In the genomic region with DNA sequence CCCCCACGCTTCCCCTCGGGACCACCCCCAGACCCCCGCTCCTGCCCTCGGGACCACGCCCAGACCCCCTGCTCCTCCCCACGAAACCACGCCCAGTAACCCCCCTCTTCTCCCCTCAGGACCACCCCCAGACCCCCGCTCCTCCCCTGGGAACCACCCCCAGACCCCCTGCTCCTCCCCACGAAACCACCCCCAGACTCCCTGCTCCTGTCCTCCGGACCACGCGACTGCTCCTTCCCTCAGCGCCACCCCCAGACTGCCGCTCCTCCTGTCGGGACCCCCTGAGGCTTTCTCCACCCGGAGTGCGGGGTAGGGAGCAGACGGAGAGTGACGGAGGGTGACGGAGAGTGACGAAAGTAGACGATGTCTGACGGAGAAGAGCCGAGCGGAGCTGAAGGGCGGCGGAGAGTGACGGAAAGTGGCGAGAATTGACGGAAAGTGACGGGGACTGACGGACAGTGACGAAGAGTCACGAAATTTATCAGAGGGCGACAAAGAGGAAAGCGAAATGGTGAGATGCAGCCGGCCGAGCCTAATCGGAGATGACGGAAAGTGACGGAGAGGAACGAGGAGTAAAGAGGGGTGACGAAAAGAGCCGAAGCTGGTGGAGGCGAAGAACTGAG, we compare ENCODE assay signal across 7 cellular contexts.
DNase-seq lines count a peak whose midpoint lies in the region; ATAC-seq and TF ChIP-seq lines count a peak whose summit lies in the region.
"Not testable (repeated sequence)": the region's sequence is repeated elsewhere in the genome, so short reads cannot be mapped to it uniquely, and the experiment has no call there.

No MANE protein-coding gene starts in this region.

- H3K4me1 ChIP-seq in RWPE2 (ENCODE audit: insufficient read depth, poor library complexity, severe bottlenecking); right lobe of liver: not testable (repeated sequence)

- H3K27me3 Mint-ChIP-seq in activated naive CD8-positive, alpha-beta T cell treated with anti-CD3 and anti-CD28 coated beads, Interleukin-2, amount 10 ng/mL, durations not matched to agents 7 days and 5 days; glutamatergic neuron (ENCODE audit: unreplicated experiment); nephron progenitor cell (ENCODE audit: low read depth, poor library complexity): not testable (repeated sequence)

- not testable (repeated sequence) for H3K9me3 ChIP-seq in RWPE2 (ENCODE audit: severe bottlenecking); right lobe of liver

- not testable (repeated sequence) for H3K4me3 ChIP-seq in RWPE2 (ENCODE audit: severe bottlenecking); right lobe of liver

- ATAC-seq in GM19351 (IDR thresholded peaks at IDR 0.05; ENCODE audit: unreplicated experiment) (peak; percentile 52), HG02938 (IDR thresholded peaks at IDR 0.05; ENCODE audit: unreplicated experiment) (peak; percentile 82), RWPE2 (ENCODE audit: low read depth) (0 out of 3 replicates have a peak, but pooled peaks have one; percentile 22), right lobe of liver (peak; percentile 53 to 81 (median 66))
- peak; percentile 72 for ATAC-seq in activated naive CD8-positive, alpha-beta T cell treated with anti-CD3 and anti-CD28 coated beads, Interleukin-2, amount 10 ng/mL, durations not matched to agents 7 days and 5 days (ENCODE audit: low read depth)

- not testable (repeated sequence) for H3K9me3 Mint-ChIP-seq in activated naive CD8-positive, alpha-beta T cell treated with anti-CD3 and anti-CD28 coated beads, Interleukin-2, amount 10 ng/mL, durations not matched to agents 7 days and 5 days; glutamatergic neuron (ENCODE audit: unreplicated experiment); nephron progenitor cell

- H3K4me3 Mint-ChIP-seq in activated naive CD8-positive, alpha-beta T cell treated with anti-CD3 and anti-CD28 coated beads, Interleukin-2, amount 10 ng/mL, durations not matched to agents 7 days and 5 days; nephron progenitor cell: not testable (repeated sequence)
- peak overlapping the region; percentile 30 for H3K4me3 Mint-ChIP-seq in glutamatergic neuron (ENCODE audit: unreplicated experiment)

- not testable (repeated sequence) for H3K27ac Mint-ChIP-seq in activated naive CD8-positive, alpha-beta T cell treated with anti-CD3 and anti-CD28 coated beads, Interleukin-2, amount 10 ng/mL, durations not matched to agents 7 days and 5 days; glutamatergic neuron (ENCODE audit: unreplicated experiment); nephron progenitor cell

- TF ChIP-seq CTCF in RWPE2 (IDR thresholded peaks at IDR 0.05; ENCODE audit: poor library complexity, severe bottlenecking); glutamatergic neuron (IDR thresholded peaks at IDR 0.05; ENCODE audit: partially characterized antibody, unreplicated experiment); right lobe of liver (IDR thresholded peaks at IDR 0.05); nephron progenitor cell (IDR thresholded peaks at IDR 0.05): not testable (repeated sequence)

- not testable (repeated sequence) for H3K36me3 Mint-ChIP-seq in activated naive CD8-positive, alpha-beta T cell treated with anti-CD3 and anti-CD28 coated beads, Interleukin-2, amount 10 ng/mL, durations not matched to agents 7 days and 5 days; glutamatergic neuron (ENCODE audit: unreplicated experiment); nephron progenitor cell (ENCODE audit: low read depth)

- intact Hi-C loops in right lobe of liver (cut with DNase I) = not testable (repeated sequence)

- H3K4me1 Mint-ChIP-seq in activated naive CD8-positive, alpha-beta T cell treated with anti-CD3 and anti-CD28 coated beads, Interleukin-2, amount 10 ng/mL, durations not matched to agents 7 days and 5 days; glutamatergic neuron (ENCODE audit: low read depth, unreplicated experiment); nephron progenitor cell: not testable (repeated sequence)

- POLR2A ChIA-PET in activated naive CD8-positive, alpha-beta T cell treated with anti-CD3 and anti-CD28 coated beads, Interleukin-2, amount 10 ng/mL, durations not matched to agents 7 days and 5 days (lab: Charles Lee) = not testable (repeated sequence)

- H3K27me3 ChIP-seq in RWPE2 (ENCODE audit: insufficient read depth, poor library complexity, severe bottlenecking); right lobe of liver: not testable (repeated sequence)

- H3K27ac ChIP-seq in RWPE2 (ENCODE audit: poor library complexity, severe bottlenecking); right lobe of liver: not testable (repeated sequence)

- not testable (repeated sequence) for DNase-seq in RWPE2 (ENCODE audit: low spot score); activated naive CD8-positive, alpha-beta T cell treated with anti-CD3 and anti-CD28 coated beads, Interleukin-2, amount 10 ng/mL, durations not matched to agents 7 days and 5 days; right lobe of liver
- DNase-seq in glutamatergic neuron (peak; percentile 42), nephron progenitor cell (peak; percentile 57)

- WGBS in right lobe of liver (ENCODE audit: insufficient coverage, low coverage, low lambda C conversion rate, missing lambda C conversion rate) = 65% methylated on average over 17 of the region's 45 CpGs

- H3K36me3 ChIP-seq in RWPE2 (ENCODE audit: low read depth); right lobe of liver: not testable (repeated sequence)

- not testable (repeated sequence) for TF ChIP-seq POLR2A in right lobe of liver (IDR thresholded peaks at IDR 0.05)

Comparison
In these comparisons a context has a peak if more than half of its experiments do, and no peak if none do; other contexts are left out.
1. ATAC-seq: peak in every context shown above with its lines; median percentile 82 in HG02938; 72 in activated naive CD8-positive, alpha-beta T cell treated with anti-CD3 and anti-CD28 coated beads, Interleukin-2, amount 10 ng/mL, durations not matched to agents 7 days and 5 days; 66 in right lobe of liver; 52 in GM19351; 22 in RWPE2.